ENCODE assay signal across 1 cellular context in the genomic region with DNA sequence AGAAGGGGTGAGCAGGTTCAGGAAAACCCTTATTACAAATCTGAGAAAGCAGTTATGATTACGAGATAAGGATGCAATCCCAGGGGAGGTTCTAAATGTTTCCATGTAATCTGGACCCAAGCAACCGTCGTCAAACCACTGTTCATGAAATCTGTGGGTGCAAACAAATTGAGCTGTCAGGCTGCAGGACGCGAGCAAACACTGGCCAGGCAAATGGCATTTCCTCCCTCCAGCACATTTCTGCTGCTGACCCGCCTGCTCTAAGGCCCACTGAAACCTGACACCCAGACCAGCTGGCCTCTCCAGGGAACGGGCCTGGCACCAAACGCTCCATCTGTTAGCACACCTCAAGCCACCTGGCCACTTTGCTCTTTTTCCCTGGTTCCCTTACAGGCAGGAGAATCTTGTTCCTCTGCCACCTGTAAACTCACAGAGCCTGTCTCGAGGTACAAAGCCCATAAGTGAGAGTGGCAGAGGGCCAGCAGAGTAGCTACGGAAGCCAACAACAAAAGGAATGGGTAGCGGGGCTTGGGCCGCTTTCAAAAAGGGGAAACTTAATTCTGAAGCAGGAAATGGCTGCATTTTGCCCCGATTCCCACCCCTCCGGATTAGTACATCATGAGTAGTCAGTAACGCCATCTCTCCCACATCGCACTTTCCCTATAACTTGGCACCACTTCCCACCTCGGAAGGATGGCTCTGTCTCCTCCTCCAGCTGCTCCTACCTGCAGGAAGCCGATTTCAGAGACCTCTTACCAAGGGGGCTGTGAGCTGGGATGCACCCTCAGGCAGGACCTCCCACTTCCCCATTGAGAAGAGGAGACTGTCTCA.
TF ChIP-seq lines count a peak whose summit lies in the region.

No MANE protein-coding gene starts in this region.

TF ChIP-seq in HepG2, 621 proteins besides CTCF, POLR2A, EP300 and RAD21 (continued from another document and continues in another):
- TF ChIP-seq ZBTB2 (CRISPR knock-in tag; IDR thresholded peaks at IDR 0.05; ENCODE audit: low read depth), result no peak
- TF ChIP-seq TFE3 (CRISPR knock-in tag; IDR thresholded peaks at IDR 0.05), result no peak
- no peak for TF ChIP-seq ZBTB7A (CRISPR knock-in tag; IDR thresholded peaks at IDR 0.05)
- TF ChIP-seq BHLHE40 (IDR thresholded peaks at IDR 0.05; ENCODE audit: low read length), result no peak
- TF ChIP-seq ZNF564 (CRISPR knock-in tag; IDR thresholded peaks at IDR 0.05), result peak; percentile 26; the same call in 1 of the 2 replicates
- TF ChIP-seq ATF7 (IDR thresholded peaks at IDR 0.05), result no peak
- TF ChIP-seq ATF7 (CRISPR knock-in tag; IDR thresholded peaks at IDR 0.05), result 0 out of 2 replicates have a peak, but pooled peaks have one; percentile 31
- no peak for TF ChIP-seq CENPT (CRISPR knock-in tag; IDR thresholded peaks at IDR 0.05; ENCODE audit: low read depth)
- TF ChIP-seq ZNF878 (CRISPR knock-in tag; IDR thresholded peaks at IDR 0.05), result no peak
- no peak for TF ChIP-seq ETV6 (CRISPR knock-in tag; conservative IDR thresholded peaks at IDR 0.05)
- peak; percentile 95 for TF ChIP-seq SALL1 (CRISPR knock-in tag; IDR thresholded peaks at IDR 0.05)
- TF ChIP-seq, protein P1, sequence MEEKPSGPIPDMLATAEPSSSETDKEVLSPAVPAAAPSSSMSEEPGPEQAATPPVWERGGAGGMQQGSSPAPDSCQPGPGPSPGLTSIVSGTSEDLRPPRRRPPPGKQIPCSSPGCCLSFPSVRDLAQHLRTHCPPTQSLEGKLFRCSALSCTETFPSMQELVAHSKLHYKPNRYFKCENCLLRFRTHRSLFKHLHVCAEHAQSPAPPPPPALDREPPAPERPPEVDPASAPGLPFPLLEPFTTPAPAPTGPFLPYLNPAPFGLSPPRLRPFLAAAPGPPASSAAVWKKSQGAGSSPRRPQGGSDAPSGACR (CRISPR knock-in tag; IDR thresholded peaks at IDR 0.05), result 0 out of 2 replicates have a peak, but pooled peaks have one; percentile 29
- TF ChIP-seq, protein P2, sequence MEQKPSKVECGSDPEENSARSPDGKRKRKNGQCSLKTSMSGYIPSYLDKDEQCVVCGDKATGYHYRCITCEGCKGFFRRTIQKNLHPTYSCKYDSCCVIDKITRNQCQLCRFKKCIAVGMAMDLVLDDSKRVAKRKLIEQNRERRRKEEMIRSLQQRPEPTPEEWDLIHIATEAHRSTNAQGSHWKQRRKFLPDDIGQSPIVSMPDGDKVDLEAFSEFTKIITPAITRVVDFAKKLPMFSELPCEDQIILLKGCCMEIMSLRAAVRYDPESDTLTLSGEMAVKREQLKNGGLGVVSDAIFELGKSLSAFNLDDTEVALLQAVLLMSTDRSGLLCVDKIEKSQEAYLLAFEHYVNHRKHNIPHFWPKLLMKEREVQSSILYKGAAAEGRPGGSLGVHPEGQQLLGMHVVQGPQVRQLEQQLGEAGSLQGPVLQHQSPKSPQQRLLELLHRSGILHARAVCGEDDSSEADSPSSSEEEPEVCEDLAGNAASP (CRISPR knock-in tag; IDR thresholded peaks at IDR 0.05; ENCODE audit: borderline replicate concordance), result no peak
- no peak for TF ChIP-seq SNAPC5 (CRISPR knock-in tag; IDR thresholded peaks at IDR 0.05; ENCODE audit: borderline replicate concordance)
- 0 out of 2 replicates have a peak, but pooled peaks have one; percentile 46 for TF ChIP-seq DNMT3B (CRISPR knock-in tag; conservative IDR thresholded peaks at IDR 0.05)
- TF ChIP-seq, protein P3, sequence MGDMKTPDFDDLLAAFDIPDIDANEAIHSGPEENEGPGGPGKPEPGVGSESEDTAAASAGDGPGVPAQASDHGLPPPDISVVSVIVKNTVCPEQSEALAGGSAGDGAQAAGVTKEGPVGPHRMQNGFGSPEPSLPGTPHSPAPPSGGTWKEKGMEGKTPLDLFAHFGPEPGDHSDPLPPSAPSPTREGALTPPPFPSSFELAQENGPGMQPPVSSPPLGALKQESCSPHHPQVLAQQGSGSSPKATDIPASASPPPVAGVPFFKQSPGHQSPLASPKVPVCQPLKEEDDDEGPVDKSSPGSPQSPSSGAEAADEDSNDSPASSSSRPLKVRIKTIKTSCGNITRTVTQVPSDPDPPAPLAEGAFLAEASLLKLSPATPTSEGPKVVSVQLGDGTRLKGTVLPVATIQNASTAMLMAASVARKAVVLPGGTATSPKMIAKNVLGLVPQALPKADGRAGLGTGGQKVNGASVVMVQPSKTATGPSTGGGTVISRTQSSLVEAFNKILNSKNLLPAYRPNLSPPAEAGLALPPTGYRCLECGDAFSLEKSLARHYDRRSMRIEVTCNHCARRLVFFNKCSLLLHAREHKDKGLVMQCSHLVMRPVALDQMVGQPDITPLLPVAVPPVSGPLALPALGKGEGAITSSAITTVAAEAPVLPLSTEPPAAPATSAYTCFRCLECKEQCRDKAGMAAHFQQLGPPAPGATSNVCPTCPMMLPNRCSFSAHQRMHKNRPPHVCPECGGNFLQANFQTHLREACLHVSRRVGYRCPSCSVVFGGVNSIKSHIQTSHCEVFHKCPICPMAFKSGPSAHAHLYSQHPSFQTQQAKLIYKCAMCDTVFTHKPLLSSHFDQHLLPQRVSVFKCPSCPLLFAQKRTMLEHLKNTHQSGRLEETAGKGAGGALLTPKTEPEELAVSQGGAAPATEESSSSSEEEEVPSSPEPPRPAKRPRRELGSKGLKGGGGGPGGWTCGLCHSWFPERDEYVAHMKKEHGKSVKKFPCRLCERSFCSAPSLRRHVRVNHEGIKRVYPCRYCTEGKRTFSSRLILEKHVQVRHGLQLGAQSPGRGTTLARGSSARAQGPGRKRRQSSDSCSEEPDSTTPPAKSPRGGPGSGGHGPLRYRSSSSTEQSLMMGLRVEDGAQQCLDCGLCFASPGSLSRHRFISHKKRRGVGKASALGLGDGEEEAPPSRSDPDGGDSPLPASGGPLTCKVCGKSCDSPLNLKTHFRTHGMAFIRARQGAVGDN (CRISPR knock-in tag; IDR thresholded peaks at IDR 0.05), result peak; percentile 85
- no peak for TF ChIP-seq ZFYVE20 (CRISPR knock-in tag; IDR thresholded peaks at IDR 0.05; ENCODE audit: borderline replicate concordance, low read depth)
- TF ChIP-seq, protein P4, sequence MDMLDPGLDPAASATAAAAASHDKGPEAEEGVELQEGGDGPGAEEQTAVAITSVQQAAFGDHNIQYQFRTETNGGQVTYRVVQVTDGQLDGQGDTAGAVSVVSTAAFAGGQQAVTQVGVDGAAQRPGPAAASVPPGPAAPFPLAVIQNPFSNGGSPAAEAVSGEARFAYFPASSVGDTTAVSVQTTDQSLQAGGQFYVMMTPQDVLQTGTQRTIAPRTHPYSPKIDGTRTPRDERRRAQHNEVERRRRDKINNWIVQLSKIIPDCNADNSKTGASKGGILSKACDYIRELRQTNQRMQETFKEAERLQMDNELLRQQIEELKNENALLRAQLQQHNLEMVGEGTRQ (IDR thresholded peaks at IDR 0.05; ENCODE audit: low read depth, low read length), result no peak
- TF ChIP-seq, protein P4 (CRISPR knock-in tag; IDR thresholded peaks at IDR 0.05; ENCODE audit: borderline replicate concordance), result no peak
- peak; percentile 44 for TF ChIP-seq ZNF781 (CRISPR knock-in tag; IDR thresholded peaks at IDR 0.05; ENCODE audit: borderline replicate concordance, not compliant biosample characterization)
- no peak for TF ChIP-seq RCOR2 (CRISPR knock-in tag; IDR thresholded peaks at IDR 0.05)
- no peak for TF ChIP-seq ZNF367 (CRISPR knock-in tag; IDR thresholded peaks at IDR 0.05; ENCODE audit: borderline replicate concordance)
- TF ChIP-seq HINFP (CRISPR knock-in tag; IDR thresholded peaks at IDR 0.05; ENCODE audit: low read depth), result peak; percentile 56; the same call in 1 of the 2 replicates
- TF ChIP-seq ZBTB26 (CRISPR knock-in tag; IDR thresholded peaks at IDR 0.05; ENCODE audit: borderline replicate concordance), result no peak
- no peak for TF ChIP-seq ZNF589 (CRISPR knock-in tag; conservative IDR thresholded peaks at IDR 0.05)
- TF ChIP-seq CCAR2 (optimal IDR thresholded peaks at IDR 0.05; ENCODE audit: low read depth, low read length), result no peak
- TF ChIP-seq TMF1 (CRISPR knock-in tag; IDR thresholded peaks at IDR 0.05; ENCODE audit: low read depth), result no peak
- TF ChIP-seq STAG1 (CRISPR knock-in tag; IDR thresholded peaks at IDR 0.05), result no peak
- TF ChIP-seq ZNF136 (CRISPR knock-in tag; IDR thresholded peaks at IDR 0.05; ENCODE audit: low read depth), result no peak
- no peak for TF ChIP-seq EEA1 (CRISPR knock-in tag; IDR thresholded peaks at IDR 0.05; ENCODE audit: borderline replicate concordance)
- no peak for TF ChIP-seq ZBTB37 (CRISPR knock-in tag; IDR thresholded peaks at IDR 0.05)
- TF ChIP-seq, protein P5, sequence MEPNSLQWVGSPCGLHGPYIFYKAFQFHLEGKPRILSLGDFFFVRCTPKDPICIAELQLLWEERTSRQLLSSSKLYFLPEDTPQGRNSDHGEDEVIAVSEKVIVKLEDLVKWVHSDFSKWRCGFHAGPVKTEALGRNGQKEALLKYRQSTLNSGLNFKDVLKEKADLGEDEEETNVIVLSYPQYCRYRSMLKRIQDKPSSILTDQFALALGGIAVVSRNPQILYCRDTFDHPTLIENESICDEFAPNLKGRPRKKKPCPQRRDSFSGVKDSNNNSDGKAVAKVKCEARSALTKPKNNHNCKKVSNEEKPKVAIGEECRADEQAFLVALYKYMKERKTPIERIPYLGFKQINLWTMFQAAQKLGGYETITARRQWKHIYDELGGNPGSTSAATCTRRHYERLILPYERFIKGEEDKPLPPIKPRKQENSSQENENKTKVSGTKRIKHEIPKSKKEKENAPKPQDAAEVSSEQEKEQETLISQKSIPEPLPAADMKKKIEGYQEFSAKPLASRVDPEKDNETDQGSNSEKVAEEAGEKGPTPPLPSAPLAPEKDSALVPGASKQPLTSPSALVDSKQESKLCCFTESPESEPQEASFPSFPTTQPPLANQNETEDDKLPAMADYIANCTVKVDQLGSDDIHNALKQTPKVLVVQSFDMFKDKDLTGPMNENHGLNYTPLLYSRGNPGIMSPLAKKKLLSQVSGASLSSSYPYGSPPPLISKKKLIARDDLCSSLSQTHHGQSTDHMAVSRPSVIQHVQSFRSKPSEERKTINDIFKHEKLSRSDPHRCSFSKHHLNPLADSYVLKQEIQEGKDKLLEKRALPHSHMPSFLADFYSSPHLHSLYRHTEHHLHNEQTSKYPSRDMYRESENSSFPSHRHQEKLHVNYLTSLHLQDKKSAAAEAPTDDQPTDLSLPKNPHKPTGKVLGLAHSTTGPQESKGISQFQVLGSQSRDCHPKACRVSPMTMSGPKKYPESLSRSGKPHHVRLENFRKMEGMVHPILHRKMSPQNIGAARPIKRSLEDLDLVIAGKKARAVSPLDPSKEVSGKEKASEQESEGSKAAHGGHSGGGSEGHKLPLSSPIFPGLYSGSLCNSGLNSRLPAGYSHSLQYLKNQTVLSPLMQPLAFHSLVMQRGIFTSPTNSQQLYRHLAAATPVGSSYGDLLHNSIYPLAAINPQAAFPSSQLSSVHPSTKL (CRISPR knock-in tag; IDR thresholded peaks at IDR 0.05), result peak; percentile 79
- TF ChIP-seq ZNF567 (CRISPR knock-in tag; IDR thresholded peaks at IDR 0.05; ENCODE audit: borderline replicate concordance), result no peak
